Comparison of ENCODE assay signal across 8 cellular contexts in the genomic region with DNA sequence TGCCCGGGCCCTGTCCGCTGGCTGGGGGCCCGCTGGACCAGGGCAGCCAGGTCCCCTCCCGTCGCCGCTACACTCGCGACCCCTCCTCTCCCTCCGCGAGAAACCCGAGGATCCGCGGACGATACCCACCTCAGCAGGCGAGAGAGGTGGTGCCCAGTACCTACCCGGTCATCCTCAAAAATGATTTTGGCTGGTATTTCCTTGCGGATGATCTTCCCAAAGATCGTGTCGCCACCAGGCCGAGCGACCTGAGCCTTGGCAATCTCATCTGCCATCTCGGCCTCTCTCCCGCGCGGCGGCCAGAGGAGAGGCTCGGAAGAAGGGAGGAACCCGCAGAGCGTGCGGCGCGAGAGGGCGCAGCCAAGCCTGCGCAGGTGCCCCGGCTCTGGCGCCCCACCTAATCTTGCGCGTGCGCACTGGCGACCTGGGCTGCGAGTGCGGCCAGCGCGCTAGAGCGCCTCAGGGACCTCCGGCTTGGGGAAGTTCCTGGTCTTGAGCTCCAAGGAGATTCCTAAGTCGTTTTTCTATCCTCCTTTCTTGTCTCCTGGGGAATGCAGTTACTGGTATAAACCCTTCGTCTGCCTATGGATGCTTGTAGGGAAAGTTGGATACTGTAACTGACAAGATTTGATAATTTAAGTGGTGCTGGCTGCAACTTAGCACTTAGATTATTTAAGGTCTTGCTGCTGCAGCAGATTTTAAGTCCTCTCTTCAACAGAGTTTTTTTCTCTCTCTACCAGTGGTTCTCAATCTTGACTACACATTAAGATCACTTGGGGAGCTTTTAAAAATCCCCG. TPM values are rescaled to one million over a fixed set of nuclear protein-coding genes. Genes with fewer than 3 reads are reported as not detected.
DNase-seq lines count a peak whose midpoint lies in the region; ATAC-seq and TF ChIP-seq lines count a peak whose summit lies in the region.

HINT1 (minus strand) TSS at position 326 of the 797 bp plus-strand sequence; CDS start at position 275, 51 bp downstream.

- TF ChIP-seq EP300 in SK-N-SH (IDR thresholded peaks at IDR 0.05; ENCODE audit: borderline replicate concordance in 1 of 2, low read depth in 1 of 2, low read length in 1 of 2), result no peak

- peak; percentile 45 for TF ChIP-seq CTCF in GM10248 (IDR thresholded peaks at IDR 0.05; ENCODE audit: control extremely low read depth, extremely low read depth, low read depth, missing control alignments)
- no peak for TF ChIP-seq CTCF in NB4 (IDR thresholded peaks at IDR 0.05; ENCODE audit: low read depth, low read length)
- TF ChIP-seq CTCF in SK-N-SH (IDR thresholded peaks at IDR 0.05), result no peak; the same call in 1 of the 2 replicates
- TF ChIP-seq CTCF in osteocyte (IDR thresholded peaks at IDR 0.05), result no peak

- no peaks in the 10 kb centered on the region for H3K9me2 ChIP-seq in SK-N-SH

- no peaks in the 10 kb centered on the region for H3K27me3 Mint-ChIP-seq in activated naive CD4-positive, alpha-beta T cell treated with anti-CD3 and anti-CD28 coated beads, Interleukin-2, amount 50 U/mL, for 24 hours
- H3K27me3 Mint-ChIP-seq in osteocyte (ENCODE audit: unreplicated experiment), result no peaks in the 10 kb centered on the region

- peak within 1 kb of the TSS; percentile 95 for H3K4me2 ChIP-seq in SK-N-SH

- peaks cover 15% of the 10 kb centered on the region for H3K36me3 Mint-ChIP-seq in activated naive CD4-positive, alpha-beta T cell treated with anti-CD3 and anti-CD28 coated beads, Interleukin-2, amount 50 U/mL, for 24 hours
- H3K36me3 Mint-ChIP-seq in osteocyte (ENCODE audit: unreplicated experiment), result peaks cover 23% of the 10 kb centered on the region

- TF ChIP-seq RAD21 in SK-N-SH (IDR thresholded peaks at IDR 0.05; ENCODE audit: low read length), result peak; percentile 19; the same call in 1 of the 2 replicates

- CTCF ChIA-PET in GM10248 (lab: Yijun Ruan, JAX) (interaction anchor here (0.6 to 1.8 kb wide), 10 partner anchors 9 to 262 kb away, joined by 3 to 5 read pairs (median 3); no protein-coding TSS in a partner anchor), SK-N-SH (lab: Yijun Ruan, JAX) (interaction anchor here (0.5 to 1.3 kb wide), 3 partner anchors 56 to 254 kb away, joined by 3 to 5 read pairs (median 4); no protein-coding TSS in a partner anchor)

- peak within 1 kb of the TSS; percentile 87 for H2AFZ ChIP-seq in SK-N-SH (ENCODE audit: low read depth)

- peak within 1 kb of the TSS; percentile 98 for H3K27ac Mint-ChIP-seq in activated naive CD4-positive, alpha-beta T cell treated with anti-CD3 and anti-CD28 coated beads, Interleukin-2, amount 50 U/mL, for 24 hours
- peak within 1 kb of the TSS; percentile 98 for H3K27ac Mint-ChIP-seq in osteocyte (ENCODE audit: unreplicated experiment)

- H3K4me3 ChIP-seq in NB4 (ENCODE audit: low read depth, low read length), result peak within 1 kb of the TSS; percentile 86
- H3K4me3 ChIP-seq in SK-N-SH (ENCODE audit: low read depth in 2 of 2, low read length in 1 of 2), result peak within 1 kb of the TSS; percentile 92 to 98
- H3K4me3 ChIP-seq in thymus (ENCODE audit: low read length), result peak within 1 kb of the TSS; percentile 95

- WGBS in SK-N-SH (ENCODE audit: low lambda C conversion rate), result 3% methylated on average over 7 of the region's 49 CpGs
- WGBS in thymus, result under 1% methylated on average over 49 of the region's 49 CpGs

- H3K79me2 ChIP-seq in SK-N-SH (ENCODE audit: insufficient read depth), result peaks cover 48% of the 10 kb centered on the region

- TF ChIP-seq POLR2A in NB4 (IDR thresholded peaks at IDR 0.05; ENCODE audit: extremely low read depth, insufficient read length), result peak; percentile 93

- POLR2A ChIA-PET in GM10248 (lab: Yijun Ruan, JAX), result interaction anchor here (0.6 to 1.0 kb wide), 2 partner anchors 9 to 254 kb away, joined by 3 to 4 read pairs; no protein-coding TSS in a partner anchor
- POLR2A ChIA-PET in SK-N-SH (lab: Yijun Ruan, JAX), result interaction anchor here (1.0 kb wide), 1 partner anchor 99 kb away, joined by 3 read pairs; the partner anchor contains the start of gene CDC42SE2

- ATAC-seq in HG02571 (IDR thresholded peaks at IDR 0.05; ENCODE audit: unreplicated experiment), result peak; percentile 78

- peaks cover 2% of the 10 kb centered on the region; the same call in 1 of the 2 replicates for H4K20me1 ChIP-seq in SK-N-SH (ENCODE audit: insufficient read depth)

- H3K36me3 ChIP-seq in SK-N-SH (replicated peaks in 1 of 2; ENCODE audit: control insufficient read depth in 1 of 2, insufficient read depth in 2 of 2, low read length in 1 of 2), result peaks cover 24 to 25% of the 10 kb centered on the region in 2 experiments
- H3K36me3 ChIP-seq in thymus (ENCODE audit: control insufficient read depth, insufficient read depth), result peaks cover 17% of the 10 kb centered on the region

- peaks cover 16% of the 10 kb centered on the region for H3F3A ChIP-seq in SK-N-SH (replicated peaks; ENCODE audit: insufficient read depth)

- H3K4me1 Mint-ChIP-seq in activated naive CD4-positive, alpha-beta T cell treated with anti-CD3 and anti-CD28 coated beads, Interleukin-2, amount 50 U/mL, for 24 hours, result peaks cover 52% of the 10 kb centered on the region
- peaks cover 25% of the 10 kb centered on the region for H3K4me1 Mint-ChIP-seq in osteocyte (ENCODE audit: unreplicated experiment)

- no peaks in the 10 kb centered on the region for H3K9me3 ChIP-seq in SK-N-SH
- no peaks in the 10 kb centered on the region for H3K9me3 ChIP-seq in thymus (ENCODE audit: control insufficient read depth)

- peak within 1 kb of the TSS; percentile 96 for H3K9ac ChIP-seq in SK-N-SH

- peak within 1 kb of the TSS; percentile 98 for H3K4me3 Mint-ChIP-seq in activated naive CD4-positive, alpha-beta T cell treated with anti-CD3 and anti-CD28 coated beads, Interleukin-2, amount 50 U/mL, for 24 hours
- H3K4me3 Mint-ChIP-seq in osteocyte (ENCODE audit: unreplicated experiment), result peak within 1 kb of the TSS; percentile 96

- peak within 1 kb of the TSS; percentile 90 to 94 for H3K27ac ChIP-seq in SK-N-SH (ENCODE audit: low read depth in 2 of 2, low read length in 1 of 2)
- H3K27ac ChIP-seq in thymus (ENCODE audit: low read depth), result peak within 1 kb of the TSS; percentile 92

- H3K27me3 ChIP-seq in SK-N-SH (ENCODE audit: insufficient read depth) (no peaks in the 10 kb centered on the region), thymus (ENCODE audit: control insufficient read depth, insufficient read depth) (no peaks in the 10 kb centered on the region)

- peaks cover 3 to 7% of the 10 kb centered on the region in 2 experiments; a peak in 2 of 4 replicates for H3K4me1 ChIP-seq in SK-N-SH (ENCODE audit: control insufficient read depth in 1 of 2, insufficient read depth in 2 of 2, low read depth in 1 of 2, low read length in 1 of 2)
- H3K4me1 ChIP-seq in thymus (ENCODE audit: control insufficient read depth, insufficient read depth, low read length), result peaks cover 3% of the 10 kb centered on the region

- DNase-seq in GM10248 (ENCODE audit: extremely low spot score) (peak; percentile 97), NB4 (ENCODE audit: low read depth) (peak; percentile 94), SK-N-SH (peak; percentile 96), glomerular endothelial cell (ENCODE audit: extremely low read depth, low read depth, low spot score) (peak; percentile 54), osteocyte (ENCODE audit: extremely low spot score, unreplicated experiment) (peak; percentile 97)

- no peaks in the 10 kb centered on the region for H3K9me3 Mint-ChIP-seq in activated naive CD4-positive, alpha-beta T cell treated with anti-CD3 and anti-CD28 coated beads, Interleukin-2, amount 50 U/mL, for 24 hours
- H3K9me3 Mint-ChIP-seq in osteocyte (ENCODE audit: unreplicated experiment), result no peaks in the 10 kb centered on the region

TF ChIP-seq in SK-N-SH, 30 proteins besides CTCF, POLR2A, EP300 and RAD21 (continues in another document):
- TF ChIP-seq TAF1 (IDR thresholded peaks at IDR 0.05; ENCODE audit: borderline replicate concordance, low read depth, low read length), result peak; percentile 73
- TF ChIP-seq FOXJ3 (CRISPR knock-in tag; IDR thresholded peaks at IDR 0.05), result no peak
- TF ChIP-seq, protein P1, sequence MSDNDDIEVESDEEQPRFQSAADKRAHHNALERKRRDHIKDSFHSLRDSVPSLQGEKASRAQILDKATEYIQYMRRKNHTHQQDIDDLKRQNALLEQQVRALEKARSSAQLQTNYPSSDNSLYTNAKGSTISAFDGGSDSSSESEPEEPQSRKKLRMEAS (IDR thresholded peaks at IDR 0.05; ENCODE audit: low read depth), result peak; percentile 76; the same call in 1 of the 2 replicates
- TF ChIP-seq SMC3 (IDR thresholded peaks at IDR 0.05; ENCODE audit: low read depth, low read length), result peak; percentile 22
- peak; percentile 88 for TF ChIP-seq POLR2AphosphoS5 (IDR thresholded peaks at IDR 0.05; ENCODE audit: low read depth, low read length)
- no peak for TF ChIP-seq MEF2A (IDR thresholded peaks at IDR 0.05; ENCODE audit: borderline replicate concordance, low read depth)
- TF ChIP-seq FOXM1 (IDR thresholded peaks at IDR 0.05; ENCODE audit: low read depth), result no peak
- peak; percentile 86 for TF ChIP-seq GATA2 (CRISPR knock-in tag; IDR thresholded peaks at IDR 0.05)
- TF ChIP-seq RXRA (IDR thresholded peaks at IDR 0.05; ENCODE audit: borderline replicate concordance, low read depth), result no peak

RNA-seq across cellular contexts. Expression of gene HINT1, which starts in this region (rescaled TPM):
- 385 and 444 TPM in 2 replicates for polyA plus RNA-seq in SK-N-SH (2012; rRNA removed)
- 536 and 677 TPM in 2 replicates for polyA plus RNA-seq in SK-N-SH (2012; cell fraction: cytosol; rRNA removed)
- polyA plus RNA-seq in SK-N-SH (2012; cell fraction: nucleus; rRNA removed), result 90.0 and 145 TPM in 2 replicates
- 185 and 219 TPM in 2 replicates for total RNA-seq in glomerular endothelial cell
- 194 and 199 TPM in 2 replicates for total RNA-seq in osteocyte
- polyA plus RNA-seq in thymus, result 396 TPM

Comparison
In these comparisons a context has a peak if more than half of its experiments do, and no peak if none do; other contexts are left out.
1. Peak in every context shown above with its lines: DNase-seq, ATAC-seq, H3K4me3 ChIP-seq and H3K27ac ChIP-seq.